ENCODE assay signal across 18 cellular contexts in genomic region chr7:120941856-120942255, GRCh38. TPM values are rescaled to one million over a fixed set of nuclear protein-coding genes. Genes with fewer than 3 reads are reported as not detected.
"Had no signal": no experiment of that assay in that cellular context is flagged by ENCODE, and none has a peak within 500 bp of the region (broad histone marks: within the 10 kb centered on the region; RNA-seq: fewer than 3 reads in every experiment).

No MANE protein-coding gene starts in this region.

- H3K4me3 Mint-ChIP-seq: activated CD4-positive, alpha-beta memory T cell treated with anti-CD3 and anti-CD28 coated beads, Interleukin-2, amount 10 ng/mL, durations not matched to agents 7 days and 5 days; activated CD8-positive, alpha-beta memory T cell treated with anti-CD3 and anti-CD28 coated beads, Interleukin-2, amount 10 ng/mL, durations not matched to agents 7 days and 5 days; activated naive CD8-positive, alpha-beta T cell treated with anti-CD3 and anti-CD28 coated beads, Interleukin-2, amount 10 ng/mL, durations not matched to agents 7 days and 5 days; activated T-helper 17 cell treated with anti-CD3 and anti-CD28 coated beads, Interleukin-2, amount 50 U/mL, for 72 hours; dendritic cell treated with granulocyte-macrophage colony-stimulating factor and Interleukin-4, amounts not matched to agents 40 ng/mL and 50 ng/mL, for 4 days; immature natural killer cell; naive thymus-derived CD8-positive, alpha-beta T cell; stimulated activated naive B cell treated with anti-CD40 and anti-IgM and Interleukin-4, amounts not matched to agents 10 μg/mL and 1 μg/mL and 100 μg/mL, for 72 hours; T-helper 1 cell treated with Interleukin-12 subunit alpha and Interleukin-12 subunit beta and Interleukin-4 antibody, amounts not matched to agents 30 μg/mL and 1 μg/mL, for 36 hours had no signal

- H3K36me3 Mint-ChIP-seq: activated CD8-positive, alpha-beta memory T cell treated with anti-CD3 and anti-CD28 coated beads, Interleukin-2, amount 10 ng/mL, durations not matched to agents 7 days and 5 days; activated naive CD8-positive, alpha-beta T cell treated with anti-CD3 and anti-CD28 coated beads, Interleukin-2, amount 10 ng/mL, durations not matched to agents 7 days and 5 days; immature natural killer cell; naive thymus-derived CD8-positive, alpha-beta T cell; stimulated activated naive B cell treated with anti-CD40 and anti-IgM and Interleukin-4, amounts not matched to agents 10 μg/mL and 1 μg/mL and 100 μg/mL, for 72 hours had no signal

- H3K27me3 ChIP-seq: cardiac muscle cell, heart left ventricle, ovary had no signal

- H3K4me1 Mint-ChIP-seq: activated CD4-positive, alpha-beta memory T cell treated with anti-CD3 and anti-CD28 coated beads, Interleukin-2, amount 10 ng/mL, durations not matched to agents 7 days and 5 days; activated naive CD8-positive, alpha-beta T cell treated with anti-CD3 and anti-CD28 coated beads, Interleukin-2, amount 10 ng/mL, durations not matched to agents 7 days and 5 days; activated T-helper 17 cell treated with anti-CD3 and anti-CD28 coated beads, Interleukin-2, amount 50 U/mL, for 72 hours; immature natural killer cell; naive thymus-derived CD8-positive, alpha-beta T cell; stimulated activated naive B cell treated with anti-CD40 and anti-IgM and Interleukin-4, amounts not matched to agents 10 μg/mL and 1 μg/mL and 100 μg/mL, for 72 hours had no signal

- H3K36me3 ChIP-seq: cardiac muscle cell, heart left ventricle, ovary, thoracic aorta had no signal

- H3K27ac Mint-ChIP-seq: activated CD4-positive, alpha-beta memory T cell treated with anti-CD3 and anti-CD28 coated beads, Interleukin-2, amount 10 ng/mL, durations not matched to agents 7 days and 5 days; activated CD8-positive, alpha-beta memory T cell treated with anti-CD3 and anti-CD28 coated beads, Interleukin-2, amount 10 ng/mL, durations not matched to agents 7 days and 5 days; activated naive CD8-positive, alpha-beta T cell treated with anti-CD3 and anti-CD28 coated beads, Interleukin-2, amount 10 ng/mL, durations not matched to agents 7 days and 5 days; activated T-helper 17 cell treated with anti-CD3 and anti-CD28 coated beads, Interleukin-2, amount 50 U/mL, for 72 hours; dendritic cell treated with granulocyte-macrophage colony-stimulating factor and Interleukin-4, amounts not matched to agents 40 ng/mL and 50 ng/mL, for 4 days; immature natural killer cell; naive thymus-derived CD8-positive, alpha-beta T cell; stimulated activated naive B cell treated with anti-CD40 and anti-IgM and Interleukin-4, amounts not matched to agents 10 μg/mL and 1 μg/mL and 100 μg/mL, for 72 hours; T-helper 1 cell treated with Interleukin-12 subunit alpha and Interleukin-12 subunit beta and Interleukin-4 antibody, amounts not matched to agents 30 μg/mL and 1 μg/mL, for 36 hours had no signal

- H3K4me3 ChIP-seq: cardiac muscle cell, heart left ventricle, ovary, thoracic aorta had no signal

- H3K27me3 Mint-ChIP-seq: stimulated activated naive B cell treated with anti-CD40 and anti-IgM and Interleukin-4, amounts not matched to agents 10 μg/mL and 1 μg/mL and 100 μg/mL, for 72 hours had no signal

- H3K27ac ChIP-seq: cardiac muscle cell, heart left ventricle, ovary, thoracic aorta had no signal

- H3K9me3 Mint-ChIP-seq: activated CD4-positive, alpha-beta memory T cell treated with anti-CD3 and anti-CD28 coated beads, Interleukin-2, amount 10 ng/mL, durations not matched to agents 7 days and 5 days; activated naive CD8-positive, alpha-beta T cell treated with anti-CD3 and anti-CD28 coated beads, Interleukin-2, amount 10 ng/mL, durations not matched to agents 7 days and 5 days; activated T-helper 17 cell treated with anti-CD3 and anti-CD28 coated beads, Interleukin-2, amount 50 U/mL, for 72 hours; dendritic cell treated with granulocyte-macrophage colony-stimulating factor and Interleukin-4, amounts not matched to agents 40 ng/mL and 50 ng/mL, for 4 days; immature natural killer cell; naive thymus-derived CD8-positive, alpha-beta T cell; stimulated activated naive B cell treated with anti-CD40 and anti-IgM and Interleukin-4, amounts not matched to agents 10 μg/mL and 1 μg/mL and 100 μg/mL, for 72 hours; T-helper 1 cell treated with Interleukin-12 subunit alpha and Interleukin-12 subunit beta and Interleukin-4 antibody, amounts not matched to agents 30 μg/mL and 1 μg/mL, for 36 hours had no signal

- DNase-seq: activated CD4-positive, alpha-beta memory T cell treated with anti-CD3 and anti-CD28 coated beads, Interleukin-2, amount 10 ng/mL, durations not matched to agents 7 days and 5 days; activated CD4-positive, alpha-beta T cell treated with anti-CD3 and anti-CD28 coated beads for 4 hours; activated CD8-positive, alpha-beta memory T cell treated with anti-CD3 and anti-CD28 coated beads, Interleukin-2, amount 10 ng/mL, durations not matched to agents 7 days and 5 days; activated naive CD4-positive, alpha-beta T cell; activated naive CD8-positive, alpha-beta T cell treated with anti-CD3 and anti-CD28 coated beads, Interleukin-2, amount 10 ng/mL, durations not matched to agents 7 days and 5 days; activated T-cell treated with anti-CD3 and anti-CD28 coated beads, Interleukin-2, amount 50 U/mL, for 1 hour; amygdala; foreskin melanocyte; heart left ventricle; immature natural killer cell; naive thymus-derived CD8-positive, alpha-beta T cell; ovary; stimulated activated naive B cell treated with anti-CD40 and anti-IgM and Interleukin-4, amounts not matched to agents 10 μg/mL and 1 μg/mL and 100 μg/mL, for 72 hours had no signal

- H3K9me3 ChIP-seq: heart left ventricle, ovary, thoracic aorta had no signal

- ATAC-seq: activated CD8-positive, alpha-beta memory T cell treated with anti-CD3 and anti-CD28 coated beads, Interleukin-2, amount 10 ng/mL, durations not matched to agents 7 days and 5 days; naive thymus-derived CD8-positive, alpha-beta T cell had no signal

RNA-seq across cellular contexts. Expression of gene CPED1, which starts 46.7 kb away (rescaled TPM):
- total RNA-seq: activated CD4-positive, alpha-beta memory T cell treated with anti-CD3 and anti-CD28 coated beads, Interleukin-2, amount 10 ng/mL, durations not matched to agents 7 days and 5 days; activated naive CD8-positive, alpha-beta T cell treated with anti-CD3 and anti-CD28 coated beads, Interleukin-2, amount 10 ng/mL, durations not matched to agents 7 days and 5 days; activated T-helper 17 cell treated with anti-CD3 and anti-CD28 coated beads, Interleukin-2, amount 50 U/mL, for 72 hours; naive thymus-derived CD8-positive, alpha-beta T cell had no signal
- polyA plus RNA-seq: naive thymus-derived CD8-positive, alpha-beta T cell had no signal
